Comparison of ENCODE assay signal across 8 cellular contexts in the genomic region with DNA sequence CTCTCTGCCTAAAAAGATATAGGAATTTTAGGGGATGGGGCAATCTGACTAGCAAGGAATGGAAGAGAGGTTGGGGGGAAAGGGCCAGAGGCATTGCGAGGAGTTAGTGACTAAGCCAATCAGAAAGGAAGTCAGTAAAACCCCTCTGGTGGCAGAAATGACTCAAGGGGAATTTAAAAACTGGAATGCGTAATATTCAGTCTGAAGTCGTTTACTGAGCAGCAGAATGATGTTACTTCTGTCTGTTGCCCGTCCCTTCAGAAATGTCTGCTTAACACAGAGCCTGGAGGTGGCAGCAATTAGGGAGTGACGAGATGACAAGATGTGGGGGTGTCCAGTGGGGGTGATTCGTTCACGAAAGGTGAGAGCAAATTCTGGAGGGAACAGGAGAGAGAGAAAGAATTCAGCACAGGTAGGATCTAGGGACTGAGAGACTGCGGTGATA.
DNase-seq lines count a peak whose midpoint lies in the region; ATAC-seq and TF ChIP-seq lines count a peak whose summit lies in the region.

No MANE protein-coding gene starts in this region.

- no peaks in the 10 kb centered on the region for H3K9me3 Mint-ChIP-seq in activated T-helper 2 cell treated with anti-CD3 and anti-CD28 coated beads, Interferon-gamma antibody, Interleukin-2, Interleukin-4, amounts not matched to agents 10 μg/mL and 5 μg/mL and 100 μg/mL, durations not matched to agents 14 hours and 24 hours and 36 hours
- H3K9me3 Mint-ChIP-seq in progenitor cell of endocrine pancreas (ENCODE audit: low read depth): no peaks in the 10 kb centered on the region

- no peak for DNase-seq in activated T-helper 2 cell treated with anti-CD3 and anti-CD28 coated beads, Interferon-gamma antibody, Interleukin-2, Interleukin-4, amounts not matched to agents 10 μg/mL and 5 μg/mL and 100 μg/mL, durations not matched to agents 14 hours and 24 hours and 36 hours (ENCODE audit: low spot score)
- no peak for DNase-seq in progenitor cell of endocrine pancreas (ENCODE audit: low spot score, unreplicated experiment)
- no peak for DNase-seq in NCI-H82 (lab: John Stamatoyannopoulos, UW)
- DNase-seq in retina: no peak
- DNase-seq in NCI-H146 treated with DMSO at 0.1 percent for 48 hours (lab: John Stamatoyannopoulos, UW; ENCODE audit: unreplicated experiment): no peak
- no peak for DNase-seq in NCI-H2196 (lab: John Stamatoyannopoulos, UW; ENCODE audit: unreplicated experiment)

- no peaks in the 10 kb centered on the region for H3K36me3 Mint-ChIP-seq in activated T-helper 2 cell treated with anti-CD3 and anti-CD28 coated beads, Interferon-gamma antibody, Interleukin-2, Interleukin-4, amounts not matched to agents 10 μg/mL and 5 μg/mL and 100 μg/mL, durations not matched to agents 14 hours and 24 hours and 36 hours (ENCODE audit: low read depth)
- no peaks in the 10 kb centered on the region for H3K36me3 Mint-ChIP-seq in progenitor cell of endocrine pancreas (ENCODE audit: insufficient read depth)

- H3K4me3 Mint-ChIP-seq in activated T-helper 2 cell treated with anti-CD3 and anti-CD28 coated beads, Interferon-gamma antibody, Interleukin-2, Interleukin-4, amounts not matched to agents 10 μg/mL and 5 μg/mL and 100 μg/mL, durations not matched to agents 14 hours and 24 hours and 36 hours (ENCODE audit: low read depth): peak overlapping the region; percentile 74
- no peak overlapping the region for H3K4me3 Mint-ChIP-seq in progenitor cell of endocrine pancreas (ENCODE audit: low read depth)

- H3K27ac Mint-ChIP-seq in activated T-helper 2 cell treated with anti-CD3 and anti-CD28 coated beads, Interferon-gamma antibody, Interleukin-2, Interleukin-4, amounts not matched to agents 10 μg/mL and 5 μg/mL and 100 μg/mL, durations not matched to agents 14 hours and 24 hours and 36 hours: peak overlapping the region; percentile 90
- H3K27ac Mint-ChIP-seq in progenitor cell of endocrine pancreas: no peak overlapping the region

- peaks cover 45% of the 10 kb centered on the region for H3K4me1 Mint-ChIP-seq in activated T-helper 2 cell treated with anti-CD3 and anti-CD28 coated beads, Interferon-gamma antibody, Interleukin-2, Interleukin-4, amounts not matched to agents 10 μg/mL and 5 μg/mL and 100 μg/mL, durations not matched to agents 14 hours and 24 hours and 36 hours (ENCODE audit: low read depth)
- peaks cover 5% of the 10 kb centered on the region for H3K4me1 Mint-ChIP-seq in progenitor cell of endocrine pancreas (ENCODE audit: low read depth)

- ATAC-seq in GM18861 (IDR thresholded peaks at IDR 0.05; ENCODE audit: unreplicated experiment) (peak; percentile 48), HG03097 (IDR thresholded peaks at IDR 0.05; ENCODE audit: low FRiP score, unreplicated experiment) (peak; percentile 41)

- no peaks in the 10 kb centered on the region for H3K27me3 Mint-ChIP-seq in activated T-helper 2 cell treated with anti-CD3 and anti-CD28 coated beads, Interferon-gamma antibody, Interleukin-2, Interleukin-4, amounts not matched to agents 10 μg/mL and 5 μg/mL and 100 μg/mL, durations not matched to agents 14 hours and 24 hours and 36 hours (ENCODE audit: low read depth)
- peaks cover 60% of the 10 kb centered on the region for H3K27me3 Mint-ChIP-seq in progenitor cell of endocrine pancreas

- intact Hi-C loops in activated T-helper 2 cell treated with anti-CD3 and anti-CD28 coated beads, Interferon-gamma antibody, Interleukin-2, Interleukin-4, amounts not matched to agents 10 μg/mL and 5 μg/mL and 100 μg/mL, durations not matched to agents 14 hours and 24 hours and 36 hours (cut with micrococcal nuclease): loop anchor here (1.0 to 5.0 kb wide), 5 partner anchors 56 to 275 kb away; no protein-coding TSS in a partner anchor

- TF ChIP-seq CTCF in progenitor cell of endocrine pancreas (IDR thresholded peaks at IDR 0.05; ENCODE audit: unreplicated experiment): peak; percentile 7
